In the genomic region with DNA sequence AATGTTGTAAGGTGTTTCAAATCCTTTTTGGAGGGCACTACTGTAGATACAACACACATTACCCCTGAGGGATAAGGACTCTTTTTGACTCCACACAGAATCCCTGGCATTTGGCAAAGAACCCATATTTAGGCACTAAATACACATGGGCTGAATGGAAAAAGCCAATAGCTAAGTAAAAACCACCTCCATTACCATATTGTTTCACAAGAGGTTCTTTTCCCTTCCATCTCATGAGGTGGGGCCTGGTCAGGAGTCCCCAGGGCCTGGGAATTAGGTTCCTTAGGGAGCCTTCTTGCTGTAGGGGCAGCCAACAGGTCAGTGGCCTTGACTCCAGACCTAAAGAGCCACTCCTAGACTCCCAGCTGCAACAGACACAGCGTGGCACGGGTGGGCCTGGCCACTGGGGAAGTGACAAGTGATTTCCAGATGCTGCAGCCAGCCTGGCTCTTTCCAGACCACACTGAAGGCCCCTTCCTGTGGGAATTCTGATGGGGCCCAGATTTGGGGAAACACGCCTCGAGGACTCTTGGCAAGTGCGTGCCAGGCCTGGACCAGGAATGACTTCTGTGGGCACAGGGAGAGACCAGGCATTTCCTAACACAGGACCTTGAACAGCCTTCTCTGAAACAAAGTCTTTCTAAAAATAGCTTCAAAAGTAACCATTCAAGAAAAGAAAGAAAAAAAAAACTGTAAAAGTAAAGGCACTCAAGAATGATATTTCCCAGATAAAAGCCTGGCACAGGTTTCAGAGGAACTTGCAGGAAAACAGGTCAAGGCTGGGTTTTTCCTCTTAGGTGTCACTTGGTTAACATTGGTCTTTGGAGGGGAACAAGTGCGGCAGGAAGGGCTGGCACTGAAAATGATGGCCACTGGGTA, we compare ENCODE assay signal across 9 cellular contexts. TPM values are rescaled to one million over a fixed set of nuclear protein-coding genes. Genes with fewer than 3 reads are reported as not detected.
DNase-seq lines count a peak whose midpoint lies in the region; ATAC-seq and TF ChIP-seq lines count a peak whose summit lies in the region.
"Had no signal": no experiment of that assay in that cellular context is flagged by ENCODE, and none has a peak within 500 bp of the region (broad histone marks: within the 10 kb centered on the region; RNA-seq: fewer than 3 reads in every experiment).

No MANE protein-coding gene starts in this region.

- ATAC-seq in natural killer cell treated with Interleukin-12 subunit alpha and Interleukin-12 subunit beta and Interleukin-15 and Interleukin-18, amount 100 ng/mL, for 72 hours = peak in 1 of 2 donors; percentile 1

- no peak overlapping the region for H4K91ac ChIP-seq in neuronal stem cell (ENCODE audit: low read depth, low read length, poor library complexity)

- WGBS in neuronal stem cell (ENCODE audit: extremely low coverage in 2 of 2, insufficient read length in 2 of 2, insufficient replicate concordance in 1 of 2), 2 donors = no CpG with 5 or more reads among the region's 6 CpGs

- H3K4me3 Mint-ChIP-seq in natural killer cell treated with Interleukin-12 subunit alpha and Interleukin-12 subunit beta and Interleukin-15 and Interleukin-18, amount 100 ng/mL, for 72 hours = peak overlapping the region; percentile 94

- H3K79me1 ChIP-seq in neuronal stem cell (ENCODE audit: low read depth, low read length) = peaks cover 2% of the 10 kb centered on the region

- H3K27ac ChIP-seq in duodenal mucosa (ENCODE audit: low read depth, low read length) = peak overlapping the region; percentile 65
- H3K27ac ChIP-seq in neuronal stem cell (replicated peaks; ENCODE audit: low read length) = no peak overlapping the region

- H3K23ac ChIP-seq in neuronal stem cell (ENCODE audit: low read depth, low read length, poor library complexity) = no peak overlapping the region

- intact Hi-C loops in head of caudate nucleus (cut with DNase I) = no loop called here

- peaks cover 67% of the 10 kb centered on the region in 2 donors for H3K4me1 Mint-ChIP-seq in natural killer cell treated with Interleukin-12 subunit alpha and Interleukin-12 subunit beta and Interleukin-15 and Interleukin-18, amount 100 ng/mL, for 72 hours (ENCODE audit: low read depth in 2 of 2)

- H2BK5ac ChIP-seq in neuronal stem cell (ENCODE audit: low read length) = no peak overlapping the region

- H4K8ac ChIP-seq in neuronal stem cell (ENCODE audit: low read depth, low read length) = no peak overlapping the region

- peaks cover 12% of the 10 kb centered on the region for H3K36me3 Mint-ChIP-seq in natural killer cell treated with Interleukin-12 subunit alpha and Interleukin-12 subunit beta and Interleukin-15 and Interleukin-18, amount 100 ng/mL, for 72 hours

- H2BK15ac ChIP-seq in neuronal stem cell (ENCODE audit: low read length) = no peak overlapping the region

- no peaks in the 10 kb centered on the region for H3K9me3 ChIP-seq in duodenal mucosa (ENCODE audit: control insufficient read depth in 1 of 2, low read length in 2 of 2)
- peaks cover under 1 to 4% of the 10 kb centered on the region in 2 donors for H3K9me3 ChIP-seq in neuronal stem cell (replicated peaks in 1 of 2; ENCODE audit: control insufficient read depth in 2 of 2, insufficient read depth in 1 of 2, low read depth in 1 of 2, low read length in 2 of 2)

- no peak overlapping the region for H3K4me2 ChIP-seq in neuronal stem cell (ENCODE audit: insufficient read depth, low read length, poor library complexity, severe bottlenecking)

- no peak overlapping the region for H3K14ac ChIP-seq in neuronal stem cell (ENCODE audit: low read length)

- H3K27me3 ChIP-seq in duodenal mucosa (ENCODE audit: control insufficient read depth in 1 of 2, insufficient read depth in 2 of 2, low read length in 2 of 2) (no peaks in the 10 kb centered on the region), neuronal stem cell (ENCODE audit: control insufficient read depth in 3 of 3, insufficient read depth in 3 of 3, low read depth in 1 of 3, low read length in 3 of 3) (no peaks in the 10 kb centered on the region)

- DNase-seq in AG09309 (ENCODE audit: low read depth) = peak; percentile 95
- DNase-seq in NCI-H69 (lab: John Stamatoyannopoulos, UW) = peak; percentile 29
- DNase-seq in natural killer cell treated with Interleukin-12 subunit alpha and Interleukin-12 subunit beta and Interleukin-15 and Interleukin-18, amount 100 ng/mL, for 72 hours (ENCODE audit: low spot score) = no peak
- DNase-seq in neuronal stem cell (ENCODE audit: low spot score) = no peak
- DNase-seq in D341Med (ENCODE audit: low spot score) = no peak
- no peak for DNase-seq in head of caudate nucleus
- DNase-seq in SHP77 treated with DMSO at 0.1 percent for 48 hours (lab: John Stamatoyannopoulos, UW) = no peak

- H3K4me1 ChIP-seq in duodenal mucosa (ENCODE audit: control insufficient read depth in 1 of 2, insufficient read depth in 2 of 2, low read length in 2 of 2) = peaks cover 14 to 24% of the 10 kb centered on the region in 2 donors
- peaks cover 14 to 26% of the 10 kb centered on the region in 2 donors for H3K4me1 ChIP-seq in neuronal stem cell (ENCODE audit: control insufficient read depth in 2 of 2, insufficient read depth in 1 of 2, low read depth in 1 of 2, low read length in 2 of 2)

- TF ChIP-seq CTCF in AG09309 (IDR thresholded peaks at IDR 0.05; ENCODE audit: control insufficient read depth, insufficient read depth, low read depth, low read length, missing control alignments) = no peak

- peak overlapping the region; percentile 99 to 100 for H3K27ac Mint-ChIP-seq in natural killer cell treated with Interleukin-12 subunit alpha and Interleukin-12 subunit beta and Interleukin-15 and Interleukin-18, amount 100 ng/mL, for 72 hours

- no peak overlapping the region for H2BK12ac ChIP-seq in neuronal stem cell (ENCODE audit: low read length)

- no peak overlapping the region for H3K4ac ChIP-seq in neuronal stem cell (ENCODE audit: low read length)

- no peak overlapping the region for H3K4me3 ChIP-seq in AG09309 (ENCODE audit: control insufficient read depth, low read depth, low read length)
- no peak overlapping the region for H3K4me3 ChIP-seq in duodenal mucosa (ENCODE audit: low read depth in 1 of 2, low read length in 2 of 2)
- H3K4me3 ChIP-seq in neuronal stem cell (ENCODE audit: low read length in 2 of 2) = no peak overlapping the region

- H3K27me3 Mint-ChIP-seq in natural killer cell treated with Interleukin-12 subunit alpha and Interleukin-12 subunit beta and Interleukin-15 and Interleukin-18, amount 100 ng/mL, for 72 hours = no peaks in the 10 kb centered on the region

- no peak overlapping the region for H2BK120ac ChIP-seq in neuronal stem cell (ENCODE audit: low read depth, low read length)

- H2AK5ac ChIP-seq in neuronal stem cell (ENCODE audit: low read depth, low read length) = no peak overlapping the region

- no peak overlapping the region for H3K18ac ChIP-seq in neuronal stem cell (ENCODE audit: low read length)

- H2AFZ ChIP-seq in neuronal stem cell (ENCODE audit: low read length) = no peak overlapping the region

- H3K9me3 Mint-ChIP-seq in natural killer cell treated with Interleukin-12 subunit alpha and Interleukin-12 subunit beta and Interleukin-15 and Interleukin-18, amount 100 ng/mL, for 72 hours = no peaks in the 10 kb centered on the region

- H3K36me3 ChIP-seq in duodenal mucosa (ENCODE audit: control insufficient read depth in 1 of 2, insufficient read depth in 2 of 2, low read length in 2 of 2) (peaks cover 9 to 29% of the 10 kb centered on the region in 2 donors), neuronal stem cell (replicated peaks in 1 of 2; ENCODE audit: control insufficient read depth in 2 of 2, insufficient read depth in 2 of 2, low read length in 2 of 2) (peaks cover 7 to 48% of the 10 kb centered on the region in 2 donors)

- H3K9ac ChIP-seq in duodenal mucosa (ENCODE audit: low read depth in 1 of 2, low read length in 2 of 2) (peak overlapping the region in 1 of 2 donors; percentile 26), neuronal stem cell (ENCODE audit: low read depth, low read length, poor library complexity) (no peak overlapping the region)

RNA-seq across cellular contexts. Expression of gene SSH1, which starts 18.1 kb away (rescaled TPM):
- 10 to 100 TPM; 40.5 to 73.9 TPM for total RNA-seq in natural killer cell treated with Interleukin-12 subunit alpha and Interleukin-12 subunit beta and Interleukin-15 and Interleukin-18, amount 100 ng/mL, for 72 hours
- polyA plus RNA-seq in neuronal stem cell (2013, experiment 1 of 2) = 9.8 TPM
- 9.7 TPM for polyA plus RNA-seq in neuronal stem cell (2013, experiment 2 of 2)

RNA-seq across cellular contexts. Expression of gene DAO, which starts 40.6 kb away (rescaled TPM):
- not detected for total RNA-seq in natural killer cell treated with Interleukin-12 subunit alpha and Interleukin-12 subunit beta and Interleukin-15 and Interleukin-18, amount 100 ng/mL, for 72 hours
- not detected for polyA plus RNA-seq in neuronal stem cell (2013, experiment 1 of 2)
- not detected for polyA plus RNA-seq in neuronal stem cell (2013, experiment 2 of 2)
- total RNA-seq: lower leg skin had no signal

Comparison
In these comparisons a context has a peak if more than half of its experiments do, and no peak if none do; other contexts are left out.
1. DNase-seq: peak in AG09309 (single experiment) and NCI-H69 (single experiment); none in natural killer cell treated with Interleukin-12 subunit alpha and Interleukin-12 subunit beta and Interleukin-15 and Interleukin-18, amount 100 ng/mL, for 72 hours (single experiment), neuronal stem cell (single experiment), D341Med (single experiment), head of caudate nucleus (0 of 42) and SHP77 treated with DMSO at 0.1 percent for 48 hours (single experiment).